Comparison of ENCODE assay signal across 8 cellular contexts in the genomic region with DNA sequence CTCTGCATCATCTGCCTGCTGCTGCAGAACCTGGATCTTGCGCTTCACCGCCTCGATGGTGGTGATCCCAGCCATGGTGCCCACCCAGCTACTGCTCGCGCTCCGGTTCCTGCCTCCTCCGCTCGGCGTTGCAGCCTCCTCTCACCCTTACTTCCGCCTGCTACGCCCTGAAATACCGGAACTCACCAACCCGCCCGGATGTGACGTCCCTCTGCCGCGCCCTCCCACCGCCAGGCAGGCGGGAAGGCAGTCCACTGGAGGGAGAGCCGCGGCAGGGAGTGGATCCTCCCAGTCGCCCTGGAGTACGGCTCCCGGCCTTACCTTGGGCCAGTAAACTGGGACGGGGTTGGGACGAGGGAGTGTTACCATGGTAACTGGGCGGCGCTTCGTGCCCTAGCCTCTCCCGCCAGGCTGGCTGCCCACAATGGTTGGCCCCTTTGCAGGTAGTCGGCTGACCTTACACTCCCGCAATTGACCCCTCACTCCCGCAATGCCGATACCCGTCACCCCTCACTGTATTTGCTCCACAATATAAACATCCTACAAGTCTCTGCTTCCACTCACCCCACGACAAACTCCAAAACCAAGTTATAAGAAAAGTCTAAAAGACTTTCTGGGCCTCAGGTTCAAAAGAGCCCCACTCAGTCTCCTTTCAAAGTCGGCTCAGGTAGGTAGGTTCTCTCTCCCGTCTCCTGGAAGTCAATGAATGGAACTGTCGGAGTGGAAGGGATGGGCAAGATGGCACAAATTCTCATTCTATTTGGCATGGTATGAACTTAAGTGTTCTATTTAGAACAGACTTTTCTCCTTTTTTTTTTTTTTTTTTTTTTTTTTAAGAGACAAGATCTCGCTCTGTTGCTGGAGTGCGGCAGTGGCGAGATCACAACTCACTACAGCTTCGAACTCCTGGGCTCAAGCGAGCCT. TPM values are rescaled to one million over a fixed set of nuclear protein-coding genes. Genes with fewer than 3 reads are reported as not detected.
DNase-seq lines count a peak whose midpoint lies in the region; ATAC-seq and TF ChIP-seq lines count a peak whose summit lies in the region.

No MANE protein-coding gene starts in this region.

- H3K27ac ChIP-seq in caudate nucleus (ENCODE audit: low read depth, low read length), result peak overlapping the region; percentile 77

- TF ChIP-seq CTCF in activated B cell treated with CpG ODN at 0.5 μM for 24 hours (IDR thresholded peaks at IDR 0.05), result no peak

- CTCF ChIA-PET in activated B cell treated with CpG ODN at 0.5 μM for 24 hours (lab: Charles Lee), result interaction anchor here (0.6 kb wide), 2 partner anchors 10 to 152 kb away, joined by 3 to 4 read pairs; no protein-coding TSS in a partner anchor

- no peaks in the 10 kb centered on the region for H3K9me3 Mint-ChIP-seq in activated B cell treated with CpG ODN at 0.5 μM for 24 hours
- peaks cover 0 to 2% (median 0%) of the 10 kb centered on the region in 6 donors for H3K9me3 Mint-ChIP-seq in immature natural killer cell

- H3K4me3 Mint-ChIP-seq in activated B cell treated with CpG ODN at 0.5 μM for 24 hours (peak overlapping the region; percentile 100), immature natural killer cell (peak overlapping the region; percentile 100)

- intact Hi-C loops in activated B cell treated with CpG ODN at 0.5 μM for 24 hours (cut with micrococcal nuclease), result loop anchor here (1.0 to 10.0 kb wide), 6 partner anchors 37 to 512 kb away; a partner anchor contains a TSS

- POLR2A ChIA-PET in activated B cell treated with CpG ODN at 0.5 μM for 24 hours (lab: Charles Lee), result interaction anchor here (0.6 to 2.1 kb wide), 7 partner anchors 9 to 618 kb away, joined by 3 to 17 read pairs (median 5); a partner anchor contains a TSS

- H3K27ac Mint-ChIP-seq in activated B cell treated with CpG ODN at 0.5 μM for 24 hours (peak overlapping the region; percentile 100), immature natural killer cell (peak overlapping the region; percentile 96 to 100 (median 100))

- H3K27me3 Mint-ChIP-seq in activated B cell treated with CpG ODN at 0.5 μM for 24 hours (peaks cover 2% of the 10 kb centered on the region), immature natural killer cell (ENCODE audit: low read depth in 3 of 3) (peaks cover 1 to 15% (median 14%) of the 10 kb centered on the region in 3 donors)

- H3K36me3 Mint-ChIP-seq in activated B cell treated with CpG ODN at 0.5 μM for 24 hours (ENCODE audit: low read depth) (peaks cover 27% of the 10 kb centered on the region), immature natural killer cell (peaks cover 4 to 12% (median 4%) of the 10 kb centered on the region in 3 donors)

- ATAC-seq in GM18909 (IDR thresholded peaks at IDR 0.05; ENCODE audit: poor library complexity, unreplicated experiment) (peak; percentile 74), HG03159 (IDR thresholded peaks at IDR 0.05; ENCODE audit: unreplicated experiment) (peak; percentile 73), activated B cell treated with CpG ODN at 0.5 μM for 24 hours (ENCODE audit: low read depth) (peak; percentile 76)

- H3K4me1 Mint-ChIP-seq in activated B cell treated with CpG ODN at 0.5 μM for 24 hours, result peaks cover 48% of the 10 kb centered on the region
- H3K4me1 Mint-ChIP-seq in immature natural killer cell, result peaks cover 50 to 53% of the 10 kb centered on the region in 2 donors

- DNase-seq in AG08395 (ENCODE audit: low spot score) (peak; percentile 98), NCI-H226 (peak; percentile 99), activated B cell treated with CpG ODN at 0.5 μM for 24 hours (peak; percentile 93), caudate nucleus (lab: John Stamatoyannopoulos, UW) (peak; percentile 39 to 97 (median 90)), immature natural killer cell (peak; percentile 91 to 92 (median 91)), smooth muscle cell of the brain vasculature (ENCODE audit: low read depth, low spot score) (peak; percentile 83)

RNA-seq across cellular contexts. Expression of a gene that starts 8.6 kb away (rescaled TPM):
- total RNA-seq in activated B cell treated with CpG ODN at 0.5 μM for 24 hours, result 466 and 509 TPM in 2 replicates
- 1,000 to 10,000 TPM; 1,142 to 1,239 (median 1,223) TPM for polyA plus RNA-seq in immature natural killer cell

RNA-seq across cellular contexts. Expression of a gene that starts 22.8 kb away (rescaled TPM):
- total RNA-seq in activated B cell treated with CpG ODN at 0.5 μM for 24 hours, result not detected in 2 replicates
- polyA plus RNA-seq in immature natural killer cell, result not detected

RNA-seq across cellular contexts. Expression of a gene that starts 28.4 kb away (rescaled TPM):
- total RNA-seq in activated B cell treated with CpG ODN at 0.5 μM for 24 hours, result 0.22 and 0.27 TPM in 2 replicates
- polyA plus RNA-seq in immature natural killer cell, result under 1 TPM in 1 of 3 donors, not detected in 2; 0.13 TPM

RNA-seq across cellular contexts. Expression of a gene that starts 37.4 kb away (rescaled TPM):
- 209 and 234 TPM in 2 replicates for total RNA-seq in activated B cell treated with CpG ODN at 0.5 μM for 24 hours
- polyA plus RNA-seq in immature natural killer cell, result 10 to 100 TPM; 23.1 to 72.4 (median 52.4) TPM

Comparison
In these comparisons a context has a peak if more than half of its experiments do, and no peak if none do; other contexts are left out.
1. Peak in every context shown above with its lines: DNase-seq, ATAC-seq and H3K27ac ChIP-seq.